ENCODE assay signal across 7 cellular contexts in the genomic region with DNA sequence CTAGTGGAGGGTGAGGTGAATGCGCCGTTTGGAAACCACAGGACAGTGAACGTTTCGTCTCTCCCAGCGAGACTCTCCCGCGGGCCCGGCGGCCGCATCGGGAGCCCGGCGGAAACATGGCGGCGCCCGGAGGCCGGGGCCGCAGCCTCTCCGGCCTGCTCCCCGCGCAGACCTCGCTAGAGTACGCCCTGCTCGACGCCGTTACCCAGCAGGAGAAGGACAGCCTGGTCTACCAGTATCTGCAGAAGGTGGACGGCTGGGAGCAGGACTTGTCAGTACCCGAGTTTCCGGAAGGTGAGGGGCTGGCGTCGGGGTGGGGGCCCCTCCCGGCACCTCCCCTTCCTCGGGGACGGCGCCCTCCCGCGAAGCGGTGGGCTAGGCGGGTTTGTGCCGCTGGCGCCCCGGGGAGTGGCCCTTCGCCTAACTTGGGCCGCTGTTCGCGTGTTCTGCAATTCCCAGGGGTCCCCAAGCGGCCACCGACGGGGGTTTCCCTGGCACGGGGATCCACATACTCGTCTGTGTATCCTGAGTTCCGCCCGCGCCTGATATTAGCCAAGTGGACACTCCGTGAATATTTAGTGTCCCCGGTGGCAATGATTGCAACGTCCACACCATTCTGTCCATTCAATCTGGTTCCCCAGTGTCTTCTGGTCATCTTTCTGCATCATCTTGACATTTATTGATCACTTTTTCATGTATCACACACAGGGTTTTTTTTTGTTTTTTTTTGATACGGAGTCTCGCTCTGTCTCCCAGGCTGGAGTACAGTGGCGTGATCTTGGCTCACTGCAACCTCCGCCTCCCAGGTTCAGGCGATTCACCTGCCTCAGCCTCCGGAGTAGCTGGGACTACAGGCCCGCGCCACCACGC. TPM values are rescaled to one million over a fixed set of nuclear protein-coding genes. Genes with fewer than 3 reads are reported as not detected.
DNase-seq lines count a peak whose midpoint lies in the region; ATAC-seq and TF ChIP-seq lines count a peak whose summit lies in the region.

No MANE protein-coding gene starts in this region.

- H3K36me3 ChIP-seq in colonic mucosa = no peaks in the 10 kb centered on the region

- no peaks in the 10 kb centered on the region for H3K27me3 ChIP-seq in colonic mucosa
- no peaks in the 10 kb centered on the region for H3K27me3 ChIP-seq in layer of hippocampus (ENCODE audit: control insufficient read depth, insufficient read depth, low read length)

- H3K4me3 ChIP-seq in GM08714 (ENCODE audit: low read length) = peak overlapping the region; percentile 86
- peak overlapping the region; percentile 73 for H3K4me3 ChIP-seq in LNCaP clone FGC (ENCODE audit: low read depth, low read length)
- peak overlapping the region; percentile 96 for H3K4me3 ChIP-seq in colonic mucosa

- no peaks in the 10 kb centered on the region for H3K9me3 ChIP-seq in colonic mucosa

- DNase-seq in LNCaP clone FGC (ENCODE audit: low read depth) (no peak), colonic mucosa (peak; percentile 62)
- DNase-seq in stimulated activated CD4-positive, alpha-beta T cell treated with anti-CD3 and anti-CD28 coated beads, Interleukin-2, amount 100 ng/mL, for 4 hours (ENCODE audit: low read depth) = peak; percentile 16

- peak; percentile 39 for ATAC-seq in GM21825 (IDR thresholded peaks at IDR 0.05; ENCODE audit: unreplicated experiment)
- peak; percentile 35 to 46 for ATAC-seq in activated CD4-positive, CD25-positive, alpha-beta regulatory T cell treated with anti-CD3 and anti-CD28 coated beads, Interleukin-2, amount 50 U/mL, for 24 hours

- H3K9ac ChIP-seq in colonic mucosa (ENCODE audit: low read depth in 2 of 2, low read length in 2 of 2) = peak overlapping the region; percentile 81 to 85

- TF ChIP-seq CTCF in LNCaP clone FGC (IDR thresholded peaks at IDR 0.05; ENCODE audit: control insufficient read depth, extremely low read depth, insufficient read depth) (peak; percentile 6; the same call in 1 of the 2 replicates), colonic mucosa (IDR thresholded peaks at IDR 0.05) (no peak)

- H3K4me1 ChIP-seq in colonic mucosa = peaks cover 16% of the 10 kb centered on the region

- intact Hi-C loops in colonic mucosa (cut with DNase I) = loop anchor here (10.0 kb wide), 1 partner anchor 150 kb away; no protein-coding TSS in a partner anchor

- H3K27ac ChIP-seq in colonic mucosa (peak overlapping the region; percentile 81), layer of hippocampus (ENCODE audit: low read depth, low read length) (peak overlapping the region; percentile 84)

RNA-seq across cellular contexts. Expression of gene NHLRC2, which starts 0.5 kb away (rescaled TPM):
- 10 to 100 TPM; 31.2 to 46.1 TPM for total RNA-seq in colonic mucosa

RNA-seq across cellular contexts. Expression of gene DCLRE1A, which starts 1.1 kb away (rescaled TPM):
- total RNA-seq in colonic mucosa = 1 to 10 TPM; 6.2 to 8.5 TPM
